ENCODE assay signal across 1 cellular context in the genomic region with DNA sequence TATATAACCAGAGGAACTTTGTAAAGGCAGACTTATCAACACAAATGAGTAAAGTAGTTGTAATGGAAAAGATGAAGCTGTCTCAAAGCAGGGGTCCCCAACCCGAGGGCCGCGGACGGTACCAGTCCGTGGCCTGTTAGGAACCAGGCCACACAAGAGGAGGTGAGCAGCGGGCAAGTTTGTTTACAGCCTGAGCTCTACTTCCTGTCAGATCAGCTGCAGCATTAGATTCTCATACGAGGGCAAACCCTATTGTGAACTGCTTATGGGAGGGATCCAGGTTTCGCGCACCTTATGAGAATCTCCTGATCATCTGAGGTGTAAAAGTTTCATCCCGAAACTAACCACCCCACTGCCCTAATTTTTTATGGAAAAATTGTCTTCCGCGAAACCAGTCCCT.
TF ChIP-seq lines count a peak whose summit lies in the region.

No MANE protein-coding gene starts in this region.

TF ChIP-seq in WTC11, 78 proteins besides CTCF, POLR2A, EP300 and RAD21 (continued from another document):
- TF ChIP-seq, protein P1, sequence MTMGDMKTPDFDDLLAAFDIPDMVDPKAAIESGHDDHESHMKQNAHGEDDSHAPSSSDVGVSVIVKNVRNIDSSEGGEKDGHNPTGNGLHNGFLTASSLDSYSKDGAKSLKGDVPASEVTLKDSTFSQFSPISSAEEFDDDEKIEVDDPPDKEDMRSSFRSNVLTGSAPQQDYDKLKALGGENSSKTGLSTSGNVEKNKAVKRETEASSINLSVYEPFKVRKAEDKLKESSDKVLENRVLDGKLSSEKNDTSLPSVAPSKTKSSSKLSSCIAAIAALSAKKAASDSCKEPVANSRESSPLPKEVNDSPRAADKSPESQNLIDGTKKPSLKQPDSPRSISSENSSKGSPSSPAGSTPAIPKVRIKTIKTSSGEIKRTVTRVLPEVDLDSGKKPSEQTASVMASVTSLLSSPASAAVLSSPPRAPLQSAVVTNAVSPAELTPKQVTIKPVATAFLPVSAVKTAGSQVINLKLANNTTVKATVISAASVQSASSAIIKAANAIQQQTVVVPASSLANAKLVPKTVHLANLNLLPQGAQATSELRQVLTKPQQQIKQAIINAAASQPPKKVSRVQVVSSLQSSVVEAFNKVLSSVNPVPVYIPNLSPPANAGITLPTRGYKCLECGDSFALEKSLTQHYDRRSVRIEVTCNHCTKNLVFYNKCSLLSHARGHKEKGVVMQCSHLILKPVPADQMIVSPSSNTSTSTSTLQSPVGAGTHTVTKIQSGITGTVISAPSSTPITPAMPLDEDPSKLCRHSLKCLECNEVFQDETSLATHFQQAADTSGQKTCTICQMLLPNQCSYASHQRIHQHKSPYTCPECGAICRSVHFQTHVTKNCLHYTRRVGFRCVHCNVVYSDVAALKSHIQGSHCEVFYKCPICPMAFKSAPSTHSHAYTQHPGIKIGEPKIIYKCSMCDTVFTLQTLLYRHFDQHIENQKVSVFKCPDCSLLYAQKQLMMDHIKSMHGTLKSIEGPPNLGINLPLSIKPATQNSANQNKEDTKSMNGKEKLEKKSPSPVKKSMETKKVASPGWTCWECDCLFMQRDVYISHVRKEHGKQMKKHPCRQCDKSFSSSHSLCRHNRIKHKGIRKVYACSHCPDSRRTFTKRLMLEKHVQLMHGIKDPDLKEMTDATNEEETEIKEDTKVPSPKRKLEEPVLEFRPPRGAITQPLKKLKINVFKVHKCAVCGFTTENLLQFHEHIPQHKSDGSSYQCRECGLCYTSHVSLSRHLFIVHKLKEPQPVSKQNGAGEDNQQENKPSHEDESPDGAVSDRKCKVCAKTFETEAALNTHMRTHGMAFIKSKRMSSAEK (CRISPR knock-in tag; IDR thresholded peaks at IDR 0.05; ENCODE audit: borderline replicate concordance), result no peak
- TF ChIP-seq, protein P2, sequence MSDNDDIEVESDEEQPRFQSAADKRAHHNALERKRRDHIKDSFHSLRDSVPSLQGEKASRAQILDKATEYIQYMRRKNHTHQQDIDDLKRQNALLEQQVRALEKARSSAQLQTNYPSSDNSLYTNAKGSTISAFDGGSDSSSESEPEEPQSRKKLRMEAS (CRISPR knock-in tag; IDR thresholded peaks at IDR 0.05), result no peak
- TF ChIP-seq SMAD3 (CRISPR knock-in tag; IDR thresholded peaks at IDR 0.05; ENCODE audit: borderline replicate concordance), result no peak
